In genomic region chr2:234288974-234289455, GRCh38 we compare ENCODE assay signal across 1 cellular context.
TF ChIP-seq lines count a peak whose summit lies in the region.

No MANE protein-coding gene starts in this region.

TF ChIP-seq in H1, 55 proteins besides CTCF, POLR2A, EP300 and RAD21 (continued from another document):
- TF ChIP-seq FOSL1 (IDR thresholded peaks at IDR 0.05; ENCODE audit: insufficient read depth, low read depth, low read length): no peak
- TF ChIP-seq BCL11A (IDR thresholded peaks at IDR 0.05; ENCODE audit: low read depth in 2 of 2, low read length in 2 of 2): no peak
TF ChIP-seq in H1: peak in this region for 6.
